8 cellular contexts compared by ENCODE assay signal in the genomic region with DNA sequence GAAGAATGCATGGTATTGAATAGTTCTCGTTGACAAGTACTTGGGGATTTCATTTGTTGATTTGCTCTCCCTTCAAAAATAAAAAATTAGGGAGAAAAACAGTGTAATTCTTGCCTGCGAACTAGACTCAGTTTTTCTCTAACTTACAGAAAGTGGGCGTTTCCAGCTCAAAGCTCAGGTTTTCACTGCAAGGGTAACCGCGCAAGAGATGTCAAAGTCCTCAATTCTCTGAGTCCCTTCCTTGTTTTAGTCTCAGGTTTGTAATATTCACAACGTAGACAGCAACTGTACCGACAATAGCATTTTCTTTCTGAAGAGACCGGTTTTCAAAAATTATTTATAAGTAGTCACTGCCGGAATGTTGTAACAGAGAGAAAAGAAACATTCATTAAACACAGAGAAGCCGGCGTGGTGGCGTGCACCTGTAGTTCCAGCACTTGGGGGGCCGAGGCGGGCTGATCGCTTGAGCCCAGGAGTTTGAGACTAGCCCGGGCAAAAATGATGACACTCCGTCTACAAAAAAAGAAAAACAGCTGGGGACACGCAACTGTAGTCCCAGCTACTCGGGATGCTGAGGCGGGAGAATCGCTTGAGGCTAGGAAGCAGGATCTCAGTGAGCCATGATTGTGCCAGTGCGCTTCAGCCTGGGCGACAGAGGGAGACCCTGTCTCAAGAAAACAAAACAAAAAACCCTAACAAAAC. TPM values are rescaled to one million over a fixed set of nuclear protein-coding genes. Genes with fewer than 3 reads are reported as not detected.
DNase-seq lines count a peak whose midpoint lies in the region; ATAC-seq and TF ChIP-seq lines count a peak whose summit lies in the region.

No MANE protein-coding gene starts in this region.

- H3K36me3 ChIP-seq in uterus, result no peaks in the 10 kb centered on the region

- H3K36me3 Mint-ChIP-seq in stimulated activated naive CD8-positive, alpha-beta T cell treated with anti-CD3 and anti-CD28 coated beads, Interleukin-15, Interleukin-2, amounts not matched to agents 100 ng/mL and 50 ng/mL, for 24 hours (ENCODE audit: low read depth), result peaks cover 29% of the 10 kb centered on the region

- TF ChIP-seq CTCF in astrocyte of the cerebellum (IDR thresholded peaks at IDR 0.05; ENCODE audit: low read depth, low read length, missing control alignments) (no peak), lower leg skin (IDR thresholded peaks at IDR 0.05) (no peak), uterus (IDR thresholded peaks at IDR 0.05) (no peak)

- in situ Hi-C loops in astrocyte of the cerebellum (cut with HindIII; ENCODE audit: low sequenced_read_pairs), result no loop called here

- H3K4me3 ChIP-seq in astrocyte of the cerebellum (ENCODE audit: low read depth, low read length) (peak overlapping the region; percentile 77), lower leg skin (ENCODE audit: low read depth, poor library complexity, severe bottlenecking) (peak overlapping the region; percentile 57), uterus (peak overlapping the region; percentile 52 to 68)

- intact Hi-C loops in lower leg skin (cut with DNase I; ENCODE audit: low total_unique reads) (no loop called here), uterus (cut with DNase I; ENCODE audit: low total_unique reads) (no loop called here)

- no peaks in the 10 kb centered on the region for H3K27me3 Mint-ChIP-seq in stimulated activated naive CD8-positive, alpha-beta T cell treated with anti-CD3 and anti-CD28 coated beads, Interleukin-15, Interleukin-2, amounts not matched to agents 100 ng/mL and 50 ng/mL, for 24 hours

- no peaks in the 10 kb centered on the region for H3K27me3 ChIP-seq in uterus

- H3K9me3 Mint-ChIP-seq in stimulated activated naive CD8-positive, alpha-beta T cell treated with anti-CD3 and anti-CD28 coated beads, Interleukin-15, Interleukin-2, amounts not matched to agents 100 ng/mL and 50 ng/mL, for 24 hours, result no peaks in the 10 kb centered on the region

- H3K4me1 ChIP-seq in uterus, result no peaks in the 10 kb centered on the region

- ATAC-seq in stimulated activated naive CD8-positive, alpha-beta T cell treated with anti-CD3 and anti-CD28 coated beads, Interleukin-15, Interleukin-2, amounts not matched to agents 100 U/mL and 50 U/mL, for 24 hours, result no peak
- no peak for ATAC-seq in activated CD4-positive, CD25-positive, alpha-beta regulatory T cell treated with anti-CD3 and anti-CD28 coated beads, Interleukin-2, amount 50 U/mL, for 24 hours
- no peak for ATAC-seq in HG03571 (IDR thresholded peaks at IDR 0.05; ENCODE audit: unreplicated experiment)

- peak overlapping the region; percentile 92 for H3K27ac Mint-ChIP-seq in stimulated activated naive CD8-positive, alpha-beta T cell treated with anti-CD3 and anti-CD28 coated beads, Interleukin-15, Interleukin-2, amounts not matched to agents 100 ng/mL and 50 ng/mL, for 24 hours

- WGBS in lower leg skin, 2 donors, result 19 to 20% methylated on average over 23 of the region's 23 CpGs

- no peak for DNase-seq in stimulated activated naive CD8-positive, alpha-beta T cell treated with anti-CD3 and anti-CD28 coated beads, Interleukin-15, Interleukin-2, amounts not matched to agents 100 U/mL and 50 U/mL, for 24 hours
- DNase-seq in astrocyte of the cerebellum (ENCODE audit: low read depth) (no peak), lower leg skin (ENCODE audit: low spot score in 2 of 2) (no peak), uterus (no peak), NCI-H1436 treated with DMSO at 0.1 percent for 48 hours (lab: John Stamatoyannopoulos, UW) (no peak)

- H3K4me1 Mint-ChIP-seq in stimulated activated naive CD8-positive, alpha-beta T cell treated with anti-CD3 and anti-CD28 coated beads, Interleukin-15, Interleukin-2, amounts not matched to agents 100 ng/mL and 50 ng/mL, for 24 hours (ENCODE audit: low read depth), result peaks cover 28% of the 10 kb centered on the region

- peak overlapping the region; percentile 92 for H3K4me3 Mint-ChIP-seq in stimulated activated naive CD8-positive, alpha-beta T cell treated with anti-CD3 and anti-CD28 coated beads, Interleukin-15, Interleukin-2, amounts not matched to agents 100 ng/mL and 50 ng/mL, for 24 hours

- peak overlapping the region; percentile 71 to 79 for H3K27ac ChIP-seq in uterus

- TF ChIP-seq POLR2A in lower leg skin (IDR thresholded peaks at IDR 0.05) (no peak), uterus (IDR thresholded peaks at IDR 0.05) (no peak)

- no peaks in the 10 kb centered on the region for H3K9me3 ChIP-seq in uterus

RNA-seq across cellular contexts. Expression of a gene that starts 0.8 kb away (rescaled TPM):
- total RNA-seq in lower leg skin (10 to 100 TPM in 3 of 4 donors, 1 to 10 TPM in 1; 5.7 to 13.7 (median 10.6) TPM), uterus (10 to 100 TPM in 2 of 4 donors, 1 to 10 TPM in 2; 5.6 to 33.3 (median 11.1) TPM)
